ENCODE assay signal across 15 cellular contexts in the genomic region with DNA sequence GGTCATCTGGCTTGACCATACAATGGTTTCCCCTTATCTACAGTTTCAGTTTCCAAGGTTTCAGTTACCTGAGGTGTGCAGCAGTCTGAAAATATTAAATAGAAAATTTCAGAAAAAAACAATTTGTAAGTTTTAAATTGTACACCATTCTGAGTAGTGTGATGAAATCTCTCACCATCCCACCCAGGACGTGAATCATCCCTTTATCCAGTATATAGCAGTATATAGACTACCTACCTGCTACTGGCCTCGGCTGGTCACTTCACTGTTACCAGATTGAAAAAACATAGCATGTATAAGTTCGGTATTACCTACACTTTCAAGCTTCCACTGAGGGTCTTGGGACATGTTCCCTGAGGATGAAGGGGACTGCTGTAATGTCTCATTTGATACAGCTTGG. TPM values are rescaled to one million over a fixed set of nuclear protein-coding genes. Genes with fewer than 3 reads are reported as not detected.
A peak's percentile ranks its signal among the peaks of the same experiment; 100 is the strongest.
DNase-seq lines count a peak whose midpoint lies in the region; ATAC-seq and TF ChIP-seq lines count a peak whose summit lies in the region.
"Had no signal": no experiment of that assay in that cellular context is flagged by ENCODE, and none has a peak within 500 bp of the region (broad histone marks: within the 10 kb centered on the region; RNA-seq: fewer than 3 reads in every experiment).

No MANE protein-coding gene starts in this region.

- no peaks in the 10 kb centered on the region for H3K9me2 ChIP-seq in MM.1S (replicated peaks; ENCODE audit: insufficient read depth, low read length)

- H3K27ac ChIP-seq in MM.1S (ENCODE audit: low read length), result no peak overlapping the region
- H3K27ac ChIP-seq in trophoblast cell (ENCODE audit: low read depth, low read length), result no peak overlapping the region

- H4K12ac ChIP-seq in trophoblast cell (ENCODE audit: low read depth, low read length), result no peak overlapping the region

- H3K79me1 ChIP-seq in trophoblast cell (ENCODE audit: low read length), result no peaks in the 10 kb centered on the region

- no peak overlapping the region for H3K4me3 ChIP-seq in MM.1S (ENCODE audit: low read length)
- H3K4me3 ChIP-seq in trophoblast cell (ENCODE audit: low read depth, low read length), result no peak overlapping the region

- DNase-seq in activated CD8-positive, alpha-beta T cell treated with anti-CD3 and anti-CD28 coated beads for 36 hours, result peak; percentile 11
- DNase-seq in activated CD8-positive, alpha-beta T cell treated with anti-CD3 and anti-CD28 coated beads, Interleukin-2, amount 10 ng/mL, durations not matched to agents 7 days and 5 days, result no peak
- DNase-seq in MM.1S (no peak), trophoblast cell (no peak), NOMO-1 (lab: John Stamatoyannopoulos, UW; ENCODE audit: unreplicated experiment in 2 of 2) (no peak), NCI-H187 (lab: John Stamatoyannopoulos, UW) (no peak), D341Med (ENCODE audit: low spot score) (no peak)
- DNase-seq in effector memory CD8-positive, alpha-beta T cell, result no peak
- DNase-seq: CD8-positive, alpha-beta T cell; DND-41; GF-D8; Karpas-422; NCI-H187 treated with DMSO at 0.1 percent for 48 hours; NCI-H446 had no signal

- peaks cover 17% of the 10 kb centered on the region for H3K36me3 Mint-ChIP-seq in activated CD8-positive, alpha-beta T cell treated with anti-CD3 and anti-CD28 coated beads for 36 hours (ENCODE audit: low read depth)
- peaks cover 25% of the 10 kb centered on the region for H3K36me3 Mint-ChIP-seq in activated CD8-positive, alpha-beta T cell treated with anti-CD3 and anti-CD28 coated beads, Interleukin-2, amount 10 ng/mL, durations not matched to agents 7 days and 5 days (ENCODE audit: low read depth)
- H3K36me3 Mint-ChIP-seq in effector memory CD8-positive, alpha-beta T cell (ENCODE audit: insufficient read depth), result peaks cover 42% of the 10 kb centered on the region

- no peak overlapping the region for H4K8ac ChIP-seq in trophoblast cell (ENCODE audit: low read depth, low read length)

- peak overlapping the region; percentile 16 for H3K4ac ChIP-seq in trophoblast cell (ENCODE audit: low read depth, low read length)

- H3K23ac ChIP-seq in trophoblast cell (ENCODE audit: low read length), result no peak overlapping the region

- H3K79me2 ChIP-seq in MM.1S (ENCODE audit: low read length) (peaks cover 100% of the 10 kb centered on the region), trophoblast cell (ENCODE audit: control insufficient read depth, insufficient read depth, low read length, poor library complexity) (peaks cover 18% of the 10 kb centered on the region)

- peaks cover 75% of the 10 kb centered on the region for H4K20me1 ChIP-seq in MM.1S (ENCODE audit: insufficient read depth, low read length)

- H3K27ac Mint-ChIP-seq in activated CD8-positive, alpha-beta T cell treated with anti-CD3 and anti-CD28 coated beads for 36 hours, result no peak overlapping the region
- no peak overlapping the region for H3K27ac Mint-ChIP-seq in activated CD8-positive, alpha-beta T cell treated with anti-CD3 and anti-CD28 coated beads, Interleukin-2, amount 10 ng/mL, durations not matched to agents 7 days and 5 days
- H3K27ac Mint-ChIP-seq in effector memory CD8-positive, alpha-beta T cell, result no peak overlapping the region
- H3K27ac Mint-ChIP-seq: CD8-positive, alpha-beta T cell had no signal

- H2BK12ac ChIP-seq in trophoblast cell (ENCODE audit: low read length), result no peak overlapping the region

- H3K14ac ChIP-seq in trophoblast cell (ENCODE audit: low read length), result no peak overlapping the region

- no peaks in the 10 kb centered on the region for H3K27me3 ChIP-seq in MM.1S (replicated peaks; ENCODE audit: insufficient read depth, low read length)
- no peaks in the 10 kb centered on the region for H3K27me3 ChIP-seq in trophoblast cell (ENCODE audit: insufficient read depth, low read length)

- H3K9me3 Mint-ChIP-seq in activated CD8-positive, alpha-beta T cell treated with anti-CD3 and anti-CD28 coated beads for 36 hours, result no peaks in the 10 kb centered on the region
- no peaks in the 10 kb centered on the region for H3K9me3 Mint-ChIP-seq in activated CD8-positive, alpha-beta T cell treated with anti-CD3 and anti-CD28 coated beads, Interleukin-2, amount 10 ng/mL, durations not matched to agents 7 days and 5 days (ENCODE audit: insufficient read depth)
- H3K9me3 Mint-ChIP-seq in effector memory CD8-positive, alpha-beta T cell, result no peaks in the 10 kb centered on the region
- H3K9me3 Mint-ChIP-seq: CD8-positive, alpha-beta T cell had no signal

- H3F3A ChIP-seq in MM.1S (ENCODE audit: insufficient read depth, low read length), result no peaks in the 10 kb centered on the region

- no peak overlapping the region for H3K4me3 Mint-ChIP-seq in activated CD8-positive, alpha-beta T cell treated with anti-CD3 and anti-CD28 coated beads for 36 hours
- no peak overlapping the region for H3K4me3 Mint-ChIP-seq in activated CD8-positive, alpha-beta T cell treated with anti-CD3 and anti-CD28 coated beads, Interleukin-2, amount 10 ng/mL, durations not matched to agents 7 days and 5 days
- no peak overlapping the region for H3K4me3 Mint-ChIP-seq in effector memory CD8-positive, alpha-beta T cell
- H3K4me3 Mint-ChIP-seq: CD8-positive, alpha-beta T cell had no signal

- WGBS in trophoblast cell (ENCODE audit: extremely low coverage, insufficient coverage, insufficient read length), result no CpG with 5 or more reads among the region's 3 CpGs

- CTCF ChIA-PET in activated CD8-positive, alpha-beta T cell treated with anti-CD3 and anti-CD28 coated beads for 36 hours (lab: Charles Lee), result interaction anchor here (1.7 kb wide), 1 partner anchor 10 kb away, joined by 5 read pairs; no protein-coding TSS in a partner anchor
- CTCF ChIA-PET in activated CD8-positive, alpha-beta T cell treated with anti-CD3 and anti-CD28 coated beads, Interleukin-2, amount 10 ng/mL, durations not matched to agents 7 days and 5 days (lab: Charles Lee), result interaction anchor here (1.2 to 1.3 kb wide), 3 partner anchors 10 to 172 kb away, joined by 3 to 4 read pairs (median 4); no protein-coding TSS in a partner anchor

- H3K4me2 ChIP-seq in MM.1S (ENCODE audit: low read depth, low read length), result peak overlapping the region; percentile 24; the same call in 1 of the 2 replicates
- H3K4me2 ChIP-seq in trophoblast cell (ENCODE audit: low read length), result no peak overlapping the region

- H3K9me3 ChIP-seq in MM.1S (replicated peaks; ENCODE audit: insufficient read depth, low read length) (no peaks in the 10 kb centered on the region), trophoblast cell (ENCODE audit: insufficient read depth, low read depth, low read length) (no peaks in the 10 kb centered on the region)

- intact Hi-C loops in activated CD8-positive, alpha-beta T cell treated with anti-CD3 and anti-CD28 coated beads for 36 hours (cut with micrococcal nuclease), result no loop called here

- H3K27me3 Mint-ChIP-seq in activated CD8-positive, alpha-beta T cell treated with anti-CD3 and anti-CD28 coated beads for 36 hours, result no peaks in the 10 kb centered on the region
- H3K27me3 Mint-ChIP-seq in activated CD8-positive, alpha-beta T cell treated with anti-CD3 and anti-CD28 coated beads, Interleukin-2, amount 10 ng/mL, durations not matched to agents 7 days and 5 days (ENCODE audit: low read depth), result no peaks in the 10 kb centered on the region
- H3K27me3 Mint-ChIP-seq in effector memory CD8-positive, alpha-beta T cell, result no peaks in the 10 kb centered on the region

- no peak overlapping the region for H2AK5ac ChIP-seq in trophoblast cell (ENCODE audit: low read length)

- no peak for TF ChIP-seq CTCF in activated CD8-positive, alpha-beta T cell treated with anti-CD3 and anti-CD28 coated beads for 36 hours (IDR thresholded peaks at IDR 0.05)
- no peak for TF ChIP-seq CTCF in MM.1S (IDR thresholded peaks at IDR 0.05; ENCODE audit: low read length)

- no peak overlapping the region for H4K91ac ChIP-seq in trophoblast cell (ENCODE audit: low read depth, low read length)

- H2BK5ac ChIP-seq in trophoblast cell (ENCODE audit: low read depth, low read length, poor library complexity), result no peak overlapping the region

- H3K18ac ChIP-seq in trophoblast cell (ENCODE audit: low read length), result no peak overlapping the region

- peaks cover 66% of the 10 kb centered on the region for H3K4me1 Mint-ChIP-seq in activated CD8-positive, alpha-beta T cell treated with anti-CD3 and anti-CD28 coated beads for 36 hours (ENCODE audit: low read depth)
- H3K4me1 Mint-ChIP-seq in activated CD8-positive, alpha-beta T cell treated with anti-CD3 and anti-CD28 coated beads, Interleukin-2, amount 10 ng/mL, durations not matched to agents 7 days and 5 days (ENCODE audit: low read depth), result peaks cover 7% of the 10 kb centered on the region
- H3K4me1 Mint-ChIP-seq in effector memory CD8-positive, alpha-beta T cell (ENCODE audit: low read depth in 2 of 2), result peaks cover 47 to 67% of the 10 kb centered on the region in 2 donors

- no peaks in the 10 kb centered on the region for H3K36me3 ChIP-seq in MM.1S (replicated peaks; ENCODE audit: insufficient read depth, low read length)
- H3K36me3 ChIP-seq in trophoblast cell (ENCODE audit: control insufficient read depth in 1 of 2, insufficient read depth in 2 of 2, low read length in 2 of 2), result peaks cover 3% of the 10 kb centered on the region in 2 experiments

- peaks cover 11% of the 10 kb centered on the region for H3K4me1 ChIP-seq in MM.1S (ENCODE audit: low read length)
- H3K4me1 ChIP-seq in trophoblast cell (ENCODE audit: control insufficient read depth in 1 of 2, insufficient read depth in 2 of 2, low read length in 2 of 2), result peaks cover 1 to 2% of the 10 kb centered on the region in 2 experiments

- POLR2A ChIA-PET in activated CD8-positive, alpha-beta T cell treated with anti-CD3 and anti-CD28 coated beads for 36 hours (lab: Charles Lee), result interaction anchor here (1.3 kb wide), 1 partner anchor 13 kb away, joined by 5 read pairs; no protein-coding TSS in a partner anchor
- POLR2A ChIA-PET in activated CD8-positive, alpha-beta T cell treated with anti-CD3 and anti-CD28 coated beads, Interleukin-2, amount 10 ng/mL, durations not matched to agents 7 days and 5 days (lab: Charles Lee), result interaction anchor here (1.0 kb wide), 1 partner anchor 111 kb away, joined by 3 read pairs; the partner anchor contains the start of gene HEXA

- no peak overlapping the region for H3K9ac ChIP-seq in MM.1S (ENCODE audit: low read length)
- no peak overlapping the region for H3K9ac ChIP-seq in trophoblast cell (ENCODE audit: low read length)

- no peak overlapping the region for H2BK120ac ChIP-seq in trophoblast cell (ENCODE audit: insufficient read depth, low read length, poor library complexity)

- H2AFZ ChIP-seq in MM.1S (ENCODE audit: low read length) (no peak overlapping the region), trophoblast cell (ENCODE audit: insufficient read depth, low read length, poor library complexity) (no peak overlapping the region)

- peak; percentile 67 for ATAC-seq in activated CD8-positive, alpha-beta T cell treated with anti-CD3 and anti-CD28 coated beads for 36 hours
- ATAC-seq in activated CD8-positive, alpha-beta T cell treated with anti-CD3 and anti-CD28 coated beads, Interleukin-2, amount 10 ng/mL, durations not matched to agents 7 days and 5 days, result no peak
- ATAC-seq in effector memory CD8-positive, alpha-beta T cell (replicated peaks), result peak; percentile 17
- ATAC-seq: CD8-positive, alpha-beta T cell; Right ventricle myocardium inferior had no signal

RNA-seq across cellular contexts. Expression of gene ARIH1, which starts 12.0 kb away (rescaled TPM):
- 100 to 1,000 TPM; 170 to 175 TPM for total RNA-seq in activated CD8-positive, alpha-beta T cell treated with anti-CD3 and anti-CD28 coated beads for 36 hours
- 100 to 1,000 TPM; 110 to 119 TPM for total RNA-seq in activated CD8-positive, alpha-beta T cell treated with anti-CD3 and anti-CD28 coated beads, Interleukin-2, amount 10 ng/mL, durations not matched to agents 7 days and 5 days
- 204 and 206 TPM in 2 replicates for polyA plus RNA-seq in trophoblast cell (2013)
